ENCODE assay signal across 15 cellular contexts in genomic region chrX:44063611-44064010, GRCh38.
DNase-seq lines count a peak whose midpoint lies in the region; ATAC-seq and TF ChIP-seq lines count a peak whose summit lies in the region.
"Had no signal": no experiment of that assay in that cellular context is flagged by ENCODE, and none has a peak within 500 bp of the region (broad histone marks: within the 10 kb centered on the region; RNA-seq: fewer than 3 reads in every experiment).

No MANE protein-coding gene starts in this region.

- CTCF ChIA-PET in mammary epithelial cell (lab: Charles Lee; ENCODE audit: low non-redundant PET), result no interaction called here

- no peaks in the 10 kb centered on the region for H3K79me2 ChIP-seq in mammary epithelial cell (ENCODE audit: insufficient read depth, low read length)

- H3K27me3 ChIP-seq in mammary epithelial cell (ENCODE audit: insufficient read depth, low read length) (peaks cover 3% of the 10 kb centered on the region), foreskin keratinocyte (no peaks in the 10 kb centered on the region), uterus (no peaks in the 10 kb centered on the region)

- no peak overlapping the region for H3K27ac Mint-ChIP-seq in chondrocyte (ENCODE audit: unreplicated experiment)
- H3K27ac Mint-ChIP-seq in activated T-helper 17 cell treated with anti-CD3 and anti-CD28 coated beads, Interleukin-2, amount 50 U/mL, for 72 hours, result no peak overlapping the region
- H3K27ac Mint-ChIP-seq: CD4-positive, alpha-beta T cell; GM23338; HFFc6 had no signal

- H3K27ac ChIP-seq in mammary epithelial cell (ENCODE audit: insufficient read depth, low read depth, low read length), result no peak overlapping the region
- no peak overlapping the region for H3K27ac ChIP-seq in foreskin keratinocyte
- peak overlapping the region; percentile 40 to 61 for H3K27ac ChIP-seq in uterus
- H3K27ac ChIP-seq: C4-2B had no signal

- no peak for TF ChIP-seq CTCF in mammary epithelial cell (conservative IDR thresholded peaks at IDR 0.05 in 1 of 2, IDR thresholded peaks at IDR 0.05 in 1 of 2; ENCODE audit: extremely low read depth in 1 of 2, insufficient read depth in 1 of 2, low read depth in 1 of 2, low read length in 2 of 2)
- no peak for TF ChIP-seq CTCF in foreskin keratinocyte (conservative IDR thresholded peaks at IDR 0.05)
- TF ChIP-seq CTCF in uterus (IDR thresholded peaks at IDR 0.05), result no peak
- no peak for TF ChIP-seq CTCF in chondrocyte (IDR thresholded peaks at IDR 0.05)

- H3K4me2 ChIP-seq in mammary epithelial cell (ENCODE audit: insufficient read depth, low read depth, low read length), result no peak overlapping the region
- H3K4me2 ChIP-seq: GM23338 had no signal

- H3K36me3 Mint-ChIP-seq in chondrocyte (ENCODE audit: low read depth), result no peaks in the 10 kb centered on the region
- H3K36me3 Mint-ChIP-seq in activated T-helper 17 cell treated with anti-CD3 and anti-CD28 coated beads, Interleukin-2, amount 50 U/mL, for 72 hours (ENCODE audit: low read depth), result no peaks in the 10 kb centered on the region

- intact Hi-C loops in mammary epithelial cell (cut with micrococcal nuclease), result no loop called here
- intact Hi-C loops in uterus (cut with DNase I; ENCODE audit: low total_unique reads), result no loop called here

- no peak overlapping the region for H2AFZ ChIP-seq in mammary epithelial cell (ENCODE audit: low read depth, low read length)
- H2AFZ ChIP-seq: GM23338 had no signal

- H4K20me1 ChIP-seq in mammary epithelial cell (ENCODE audit: insufficient read depth, low read length), result no peaks in the 10 kb centered on the region

- BruUV-seq in mammary epithelial cell (replicated peaks; lab: Mats Ljungman, UMichigan), result no TSS peak

- WGBS in mammary epithelial cell (ENCODE audit: low coverage, missing lambda C conversion rate), result 49% methylated on average over 4 of the region's 4 CpGs

- H3K4me3 ChIP-seq in mammary epithelial cell (replicated peaks in 1 of 3; ENCODE audit: insufficient read depth in 1 of 3, low read depth in 2 of 3, low read length in 3 of 3) (no peak overlapping the region), uterus (no peak overlapping the region)
- H3K4me3 ChIP-seq: GM23338 had no signal

- H3K9me3 ChIP-seq in mammary epithelial cell (replicated peaks; ENCODE audit: insufficient read depth, low read length), result no peaks in the 10 kb centered on the region
- H3K9me3 ChIP-seq in uterus, result no peaks in the 10 kb centered on the region
- H3K9me3 ChIP-seq: Caco-2 had no signal

- DNase-seq in M059J (ENCODE audit: low read depth) (peak; percentile 42), mammary epithelial cell (peak; percentile 8), foreskin keratinocyte (peak in 1 of 2 donors; percentile 28), uterus (no peak), chondrocyte (ENCODE audit: low spot score) (no peak)
- DNase-seq: AML-193; Caco-2; CD4-positive, alpha-beta T cell; HCEC 1CT; HFFc6; IMR-90 had no signal

- no peak for TF ChIP-seq POLR2A in uterus (IDR thresholded peaks at IDR 0.05)

- dilution Hi-C loops in mammary epithelial cell (cut with HindIII; ENCODE audit: low sequenced_read_pairs), result no loop called here

- H3K4me1 Mint-ChIP-seq in chondrocyte (ENCODE audit: low read depth), result no peaks in the 10 kb centered on the region
- no peaks in the 10 kb centered on the region for H3K4me1 Mint-ChIP-seq in activated T-helper 17 cell treated with anti-CD3 and anti-CD28 coated beads, Interleukin-2, amount 50 U/mL, for 72 hours
- H3K4me1 Mint-ChIP-seq: GM23338 had no signal

- ATAC-seq in foreskin keratinocyte, result peak; percentile 77
- no peak for ATAC-seq in HG03520 (IDR thresholded peaks at IDR 0.05; ENCODE audit: unreplicated experiment)
- ATAC-seq in activated T-helper 17 cell treated with anti-CD3 and anti-CD28 coated beads, Interleukin-2, amount 50 U/mL, for 72 hours (replicated peaks), result no peak
- ATAC-seq: GM23338 had no signal

- in situ Hi-C loops in mammary epithelial cell (cut with MboI; ENCODE audit: low sequenced_read_pairs in 2 of 2), result no loop called here

- no peaks in the 10 kb centered on the region for H3K36me3 ChIP-seq in mammary epithelial cell (ENCODE audit: insufficient read depth, low read length)
- no peaks in the 10 kb centered on the region for H3K36me3 ChIP-seq in uterus

- H3K4me1 ChIP-seq in mammary epithelial cell (ENCODE audit: insufficient read depth, low read length), result peaks cover 5% of the 10 kb centered on the region
- H3K4me1 ChIP-seq in foreskin keratinocyte, result peaks cover 25% of the 10 kb centered on the region
- peaks cover 0 to 3% of the 10 kb centered on the region in 2 donors for H3K4me1 ChIP-seq in uterus
- H3K4me1 ChIP-seq: Caco-2 had no signal

- no peak overlapping the region for H3K4me3 Mint-ChIP-seq in chondrocyte (ENCODE audit: unreplicated experiment)
- H3K4me3 Mint-ChIP-seq in activated T-helper 17 cell treated with anti-CD3 and anti-CD28 coated beads, Interleukin-2, amount 50 U/mL, for 72 hours, result no peak overlapping the region
- H3K4me3 Mint-ChIP-seq: CD4-positive, alpha-beta T cell; GM23338; HFFc6 had no signal

- H3K9ac ChIP-seq in mammary epithelial cell (ENCODE audit: insufficient read depth, low read length), result no peak overlapping the region

- no peaks in the 10 kb centered on the region for H3K27me3 Mint-ChIP-seq in chondrocyte (ENCODE audit: low read depth)
- H3K27me3 Mint-ChIP-seq in activated T-helper 17 cell treated with anti-CD3 and anti-CD28 coated beads, Interleukin-2, amount 50 U/mL, for 72 hours, result no peaks in the 10 kb centered on the region
- H3K27me3 Mint-ChIP-seq: CD4-positive, alpha-beta T cell had no signal

- H3K9me3 Mint-ChIP-seq in chondrocyte (ENCODE audit: low read depth), result peaks cover 19% of the 10 kb centered on the region
- H3K9me3 Mint-ChIP-seq in activated T-helper 17 cell treated with anti-CD3 and anti-CD28 coated beads, Interleukin-2, amount 50 U/mL, for 72 hours, result no peaks in the 10 kb centered on the region
- H3K9me3 Mint-ChIP-seq: CD4-positive, alpha-beta T cell; GM23338; HFFc6 had no signal

Comparison
In these comparisons a context has a peak if more than half of its experiments do, and no peak if none do; other contexts are left out.
1. DNase-seq: peak in M059J (single experiment) and mammary epithelial cell (single experiment); none in uterus (0 of 2) and chondrocyte (single experiment).
2. H3K27ac ChIP-seq: peak in uterus (2 of 2); none in mammary epithelial cell (single experiment) and foreskin keratinocyte (single experiment).